ENCODE assay signal across 13 cellular contexts in the genomic region with DNA sequence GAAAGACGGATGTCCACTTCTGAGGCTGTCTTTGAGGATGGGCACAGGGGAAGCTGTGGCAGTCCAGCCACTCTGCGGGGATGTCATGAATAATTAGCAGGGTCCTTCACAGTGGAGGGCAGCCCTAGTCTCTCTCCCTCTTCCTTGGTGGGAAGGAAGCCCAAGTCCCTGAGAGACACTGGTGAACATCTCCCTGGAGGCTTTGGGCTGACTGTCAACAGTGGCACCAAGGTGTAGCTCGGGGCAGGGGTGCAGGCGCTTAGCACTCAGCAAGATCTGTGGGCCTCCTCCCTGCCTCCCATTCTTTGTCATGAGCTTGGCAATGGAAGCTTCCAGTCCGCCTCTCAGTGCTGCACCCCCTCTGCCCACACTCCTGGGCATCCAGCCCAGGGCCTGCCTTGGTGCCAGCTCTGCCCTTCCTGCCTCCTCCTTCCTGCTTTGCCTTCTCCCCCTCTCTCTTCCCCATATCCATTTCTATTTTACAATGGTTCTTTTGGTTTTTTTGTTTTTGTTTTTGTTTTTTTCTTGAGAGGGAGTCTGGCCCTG. TPM values are rescaled to one million over a fixed set of nuclear protein-coding genes. Genes with fewer than 3 reads are reported as not detected.
DNase-seq lines count a peak whose midpoint lies in the region; ATAC-seq and TF ChIP-seq lines count a peak whose summit lies in the region.
"Had no signal": no experiment of that assay in that cellular context is flagged by ENCODE, and none has a peak within 500 bp of the region (broad histone marks: within the 10 kb centered on the region; RNA-seq: fewer than 3 reads in every experiment).

No MANE protein-coding gene starts in this region.

- H3K4me1 ChIP-seq in left lung: peaks cover 0 to 26% of the 10 kb centered on the region in 2 donors
- peaks cover 0 to 22% (median 8%) of the 10 kb centered on the region in 4 donors for H3K4me1 ChIP-seq in stomach

- WGBS in stomach, 5 donors: 60 to 74% (median 64%) methylated on average over 5 of the region's 5 CpGs

- H3K27me3 ChIP-seq in left lung: no peaks in the 10 kb centered on the region
- H3K27me3 ChIP-seq in stomach: no peaks in the 10 kb centered on the region
- H3K27me3 ChIP-seq: brain microvascular endothelial cell had no signal

- H3K4me3 ChIP-seq in left lung (no peak overlapping the region), stomach (no peak overlapping the region)

- peak; percentile 35 for ATAC-seq in left lung
- no peak for ATAC-seq in HG02852 (IDR thresholded peaks at IDR 0.05; ENCODE audit: unreplicated experiment)
- ATAC-seq in GM19463 (IDR thresholded peaks at IDR 0.05; ENCODE audit: unreplicated experiment): no peak

- H3K36me3 ChIP-seq in left lung (no peaks in the 10 kb centered on the region), stomach (peaks cover 0 to 9% (median 0%) of the 10 kb centered on the region in 4 donors)
- H3K36me3 ChIP-seq: brain microvascular endothelial cell had no signal

- H3K9me3 ChIP-seq in left lung (no peaks in the 10 kb centered on the region), stomach (no peaks in the 10 kb centered on the region)

- no peak for TF ChIP-seq POLR2A in stomach (IDR thresholded peaks at IDR 0.05)

- intact Hi-C loops in left lung (cut with DNase I) (no loop called here), stomach (cut with DNase I; ENCODE audit: low total_unique reads) (loop anchor here (10.0 kb wide), 1 partner anchor 268 kb away; no protein-coding TSS in a partner anchor)

- peak overlapping the region; percentile 82 for H3K27ac ChIP-seq in cingulate gyrus (ENCODE audit: low read depth, low read length)
- H3K27ac ChIP-seq in left lung: peak overlapping the region in 1 of 2 donors; percentile 50
- H3K27ac ChIP-seq in stomach: peak overlapping the region in 1 of 5 donors; percentile 60
- H3K27ac ChIP-seq: brain microvascular endothelial cell had no signal

- DNase-seq in NCI-H2029 (lab: John Stamatoyannopoulos, UW): peak; percentile 42
- peak in 1 of 2 donors; percentile 67 for DNase-seq in left lung
- peak; percentile 79 for DNase-seq in stomach
- no peak for DNase-seq in stimulated activated CD4-positive, alpha-beta T cell treated with anti-CD3 and anti-CD28 coated beads, Interleukin-2, amount 100 ng/mL, for 48 hours
- DNase-seq in SIG-M5 treated with dmso at 0.1 percent for 504 hours (lab: John Stamatoyannopoulos, UW; ENCODE audit: unreplicated experiment): no peak
- DNase-seq: brain microvascular endothelial cell; CD8-positive, alpha-beta memory T cell; HFFc6; kidney glomerular epithelial cell; NCI-H2227 treated with DMSO at 0.1 percent for 48 hours had no signal

- TF ChIP-seq EP300 in stomach (IDR thresholded peaks at IDR 0.05): no peak

- TF ChIP-seq CTCF in left lung (IDR thresholded peaks at IDR 0.05) (no peak), stomach (IDR thresholded peaks at IDR 0.05) (no peak)

RNA-seq across cellular contexts. Expression of gene STEAP3, which starts 59.4 kb away (rescaled TPM):
- total RNA-seq in left lung (10 to 100 TPM; 40.4 to 43.8 TPM), stomach (10 to 100 TPM in 3 of 5 donors, 1 to 10 TPM in 2; 5.3 to 56.7 (median 37.4) TPM)
- polyA plus RNA-seq in stomach: 10 to 100 TPM in 2 of 3 donors, 1 to 10 TPM in 1; 2.9 to 12.8 (median 12.5) TPM

Comparison
In these comparisons a context has a peak if more than half of its experiments do, and no peak if none do; other contexts are left out.
1. DNase-seq: peak in NCI-H2029 (single experiment) and stomach (single experiment); none in stimulated activated CD4-positive, alpha-beta T cell treated with anti-CD3 and anti-CD28 coated beads, Interleukin-2, amount 100 ng/mL, for 48 hours (0 of 2) and SIG-M5 treated with dmso at 0.1 percent for 504 hours (single experiment).